1 cellular context compared by ENCODE assay signal in genomic region chr16:1291576-1291974, GRCh38.
TF ChIP-seq lines count a peak whose summit lies in the region.

No MANE protein-coding gene starts in this region.

TF ChIP-seq in H1, 55 proteins besides CTCF, POLR2A, EP300 and RAD21:
- TF ChIP-seq MAX (IDR thresholded peaks at IDR 0.05) (no peak), USF2 (IDR thresholded peaks at IDR 0.05; ENCODE audit: low read length) (no peak), SP4 (IDR thresholded peaks at IDR 0.05; ENCODE audit: low read length) (no peak), SP2 (IDR thresholded peaks at IDR 0.05; ENCODE audit: low read length) (no peak), YY1 (IDR thresholded peaks at IDR 0.05; ENCODE audit: low read depth, low read length) (no peak), SIRT6 (IDR thresholded peaks at IDR 0.05; ENCODE audit: low read length) (no peak), BCL11A (IDR thresholded peaks at IDR 0.05; ENCODE audit: low read depth in 2 of 2, low read length in 2 of 2) (no peak), JUND (IDR thresholded peaks at IDR 0.05; ENCODE audit: low read length) (no peak), ZNF274 (IDR thresholded peaks at IDR 0.05; ENCODE audit: borderline replicate concordance, extremely low read depth, low read length) (no peak), EGR1 (IDR thresholded peaks at IDR 0.05; ENCODE audit: borderline replicate concordance, low read depth, low read length) (no peak), CHD1 (IDR thresholded peaks at IDR 0.05; ENCODE audit: low read depth, low read length) (no peak), TAF7 (optimal IDR thresholded peaks at IDR 0.05; ENCODE audit: borderline replicate concordance, low read depth, low read length) (no peak), SIX5 (IDR thresholded peaks at IDR 0.05; ENCODE audit: low read depth, low read length) (no peak), ATF2 (IDR thresholded peaks at IDR 0.05; ENCODE audit: low read length) (no peak)
